In the genomic region with DNA sequence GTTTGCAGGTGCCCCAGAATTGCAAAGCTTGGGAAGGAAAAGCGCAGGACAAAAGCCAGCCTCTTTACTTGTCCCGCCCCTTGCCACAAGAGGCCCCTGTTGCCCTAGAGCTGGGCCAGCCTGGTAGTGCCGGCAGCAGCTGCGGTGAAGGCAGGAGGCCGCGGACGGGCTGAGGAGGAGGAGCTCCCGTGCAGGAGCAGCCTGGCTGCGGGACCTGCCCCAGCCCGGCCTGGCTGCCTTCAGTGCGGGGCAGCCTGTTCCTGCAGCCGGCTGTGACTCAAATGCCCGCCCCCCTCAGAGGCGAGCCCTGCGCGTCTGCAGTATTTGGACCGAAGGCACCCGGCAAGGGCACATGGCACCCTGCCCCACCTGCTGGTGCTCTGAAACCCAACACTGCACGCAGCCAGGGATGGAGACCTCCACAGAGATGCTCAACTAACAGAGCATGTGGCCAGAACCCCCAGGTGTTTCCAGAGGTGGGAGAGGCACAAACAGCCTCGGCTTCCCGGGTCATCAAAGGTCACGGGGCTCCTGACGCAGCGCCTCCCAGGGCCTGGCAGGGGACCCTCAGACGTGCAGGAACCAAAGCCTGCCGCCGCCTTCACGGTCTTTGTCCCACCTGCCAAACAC, we compare ENCODE assay signal across 8 cellular contexts. TPM values are rescaled to one million over a fixed set of nuclear protein-coding genes. Genes with fewer than 3 reads are reported as not detected.
A peak's percentile ranks its signal among the peaks of the same experiment; 100 is the strongest.
DNase-seq lines count a peak whose midpoint lies in the region; ATAC-seq, FAIRE-seq and TF ChIP-seq lines count a peak whose summit lies in the region.

No MANE protein-coding gene starts in this region.

- CTCF ChIA-PET in H1 (lab: Charles Lee; ENCODE audit: partially characterized antibody), result interaction anchor here (0.7 to 3.9 kb wide), 45 partner anchors 9 to 350 kb away, joined by 3 to 23 read pairs (median 4); no protein-coding TSS in a partner anchor

- TF ChIP-seq RAD21 in H1 (IDR thresholded peaks at IDR 0.05 in 1 of 2, conservative IDR thresholded peaks at IDR 0.05 in 1 of 2; ENCODE audit: low read depth in 2 of 2, low read length in 2 of 2), result peak; percentile 93

- H2BK12ac ChIP-seq in H1 (ENCODE audit: low read depth, low read length), result no peak overlapping the region

- no peak overlapping the region for H2BK15ac ChIP-seq in H1 (ENCODE audit: low read length)

- H3K36me3 Mint-ChIP-seq in memory B cell, result peaks cover 15% of the 10 kb centered on the region

- DNase-seq in GM06990 (ENCODE audit: extremely low read depth, insufficient read length) (no peak), LHCN-M2 (ENCODE audit: low read depth) (peak; percentile 79), H1 (ENCODE audit: low read depth in 1 of 2, low spot score in 2 of 2) (peak; percentile 82 to 87), memory B cell (ENCODE audit: low spot score in 2 of 2) (peak; percentile 70 to 78)
- peak; percentile 48 to 61 for DNase-seq in stimulated activated naive CD8-positive, alpha-beta T cell treated with anti-CD3 and anti-CD28 coated beads, Interleukin-15, amount 100 ng/mL, for 72 hours
- DNase-seq in NK-92 treated with Interleukin-12 subunit alpha and Interleukin-12 subunit beta, amount 100 ng/mL, for 24 hours (lab: John Stamatoyannopoulos, UW), result no peak

- H4K8ac ChIP-seq in H1 (ENCODE audit: extremely low read depth, insufficient read depth, low read length), result peak overlapping the region; percentile 72

- H4K5ac ChIP-seq in H1 (ENCODE audit: insufficient read length, low read depth, low read length), result no peak overlapping the region

- 40% methylated on average over 28 of the region's 28 CpGs; no CpG with 5 or more reads in 1 of the 2 experiments for WGBS in H1 (ENCODE audit: extremely low coverage in 1 of 2, insufficient coverage in 1 of 2, insufficient read length in 1 of 2, insufficient replicate concordance in 2 of 2, low coverage in 1 of 2, low lambda C conversion rate in 2 of 2, missing lambda C conversion rate in 1 of 2), 2 experiments

- peaks cover 6 to 18% of the 10 kb centered on the region in 2 experiments for H4K20me1 ChIP-seq in H1 (replicated peaks in 1 of 2; ENCODE audit: control insufficient read depth in 1 of 2, insufficient read depth in 2 of 2, low read length in 2 of 2)

- H3K27me3 Mint-ChIP-seq in memory B cell, result no peaks in the 10 kb centered on the region
- H3K27me3 Mint-ChIP-seq in stimulated activated naive CD8-positive, alpha-beta T cell treated with anti-CD3 and anti-CD28 coated beads, Interleukin-15, amount 100 ng/mL, for 72 hours, result no peaks in the 10 kb centered on the region

- H4K91ac ChIP-seq in H1 (replicated peaks; ENCODE audit: insufficient read length, low read length), result no peak overlapping the region

- no peak overlapping the region for H3K9ac ChIP-seq in H1 (replicated peaks in 1 of 4; ENCODE audit: extremely low read depth in 1 of 4, low read depth in 3 of 4, low read length in 3 of 4)

- H2AK5ac ChIP-seq in H1 (ENCODE audit: low read depth, low read length), result no peak overlapping the region

- peak overlapping the region in 1 of 2 experiments; percentile 42; a peak in 1 of 4 replicates for H3K4me2 ChIP-seq in H1 (ENCODE audit: insufficient read depth in 1 of 2, low read depth in 2 of 2, low read length in 2 of 2)

- peak overlapping the region; percentile 19 for H3K56ac ChIP-seq in H1 (replicated peaks; ENCODE audit: insufficient read length, low read depth, low read length)

- no peak overlapping the region for H3K23ac ChIP-seq in H1 (ENCODE audit: insufficient read length)

- 0 out of 2 replicates have a peak overlapping the region, but pooled peaks have one; percentile 15 for H2BK20ac ChIP-seq in H1 (ENCODE audit: low read length)

- peaks cover 0 to 11% (median 7%) of the 10 kb centered on the region in 4 experiments; a peak in 5 of 7 replicates for H3K4me1 ChIP-seq in H1 (replicated peaks in 1 of 4; ENCODE audit: control insufficient read depth in 3 of 4, insufficient read depth in 4 of 4, low read length in 3 of 4)

- H3K27me3 ChIP-seq in GM06990 (replicated peaks; ENCODE audit: control insufficient read depth, insufficient read depth, low read length) (no peaks in the 10 kb centered on the region), H1 (replicated peaks in 1 of 4; ENCODE audit: control insufficient read depth in 3 of 4, extremely low read depth in 1 of 4, insufficient read depth in 3 of 4, low read length in 3 of 4) (no peaks in the 10 kb centered on the region)

- peak; percentile 73 for ATAC-seq in GM21515 (IDR thresholded peaks at IDR 0.05; ENCODE audit: unreplicated experiment)
- ATAC-seq in memory B cell (ENCODE audit: low read depth), result peak; percentile 97
- ATAC-seq in stimulated activated naive CD8-positive, alpha-beta T cell treated with anti-CD3 and anti-CD28 coated beads, Interleukin-15, amount 100 ng/mL, for 72 hours, result peak; percentile 85

- no peaks in the 10 kb centered on the region for H3K9me3 ChIP-seq in H1 (ENCODE audit: insufficient read depth in 2 of 2, low read depth in 1 of 2, low read length in 1 of 2)

- H3K4me3 ChIP-seq in GM06990 (replicated peaks; ENCODE audit: low read depth, low read length) (no peak overlapping the region), H1 (ENCODE audit: extremely low read depth in 1 of 4, insufficient read depth in 2 of 4, low read depth in 3 of 4, low read length in 4 of 4) (no peak overlapping the region)

- TF ChIP-seq POLR2A in H1 (IDR thresholded peaks at IDR 0.05; ENCODE audit: control extremely low read depth in 1 of 2, low read depth in 2 of 2, low read length in 2 of 2), result no peak

- H3K4ac ChIP-seq in H1 (replicated peaks; ENCODE audit: insufficient read length, low read depth, low read length), result no peak overlapping the region

- H3K79me2 ChIP-seq in H1 (ENCODE audit: control insufficient read depth in 1 of 2, insufficient read depth in 2 of 2, low read length in 2 of 2), result no peaks in the 10 kb centered on the region

- no peak overlapping the region for H3K14ac ChIP-seq in H1 (ENCODE audit: insufficient read length)

- no peaks in the 10 kb centered on the region for H3K79me1 ChIP-seq in H1 (ENCODE audit: low read depth, low read length)

- no peak overlapping the region for H3K27ac Mint-ChIP-seq in memory B cell
- no peak overlapping the region for H3K27ac Mint-ChIP-seq in stimulated activated naive CD8-positive, alpha-beta T cell treated with anti-CD3 and anti-CD28 coated beads, Interleukin-15, amount 100 ng/mL, for 72 hours

- no peak overlapping the region for H3K18ac ChIP-seq in H1 (ENCODE audit: extremely low read depth, low read length)

- TF ChIP-seq EP300 in H1 (IDR thresholded peaks at IDR 0.05; ENCODE audit: borderline replicate concordance in 1 of 2, low read depth in 2 of 2, low read length in 2 of 2), result no peak

- POLR2A ChIA-PET in H1 (lab: Charles Lee; ENCODE audit: partially characterized antibody), result interaction anchor here (0.8 to 1.8 kb wide), 10 partner anchors 10 to 82 kb away, joined by 3 to 8 read pairs (median 3); partner anchors contain the start of gene NAXD

- no peaks in the 10 kb centered on the region for H3K9me3 Mint-ChIP-seq in memory B cell
- no peaks in the 10 kb centered on the region for H3K9me3 Mint-ChIP-seq in stimulated activated naive CD8-positive, alpha-beta T cell treated with anti-CD3 and anti-CD28 coated beads, Interleukin-15, amount 100 ng/mL, for 72 hours

- H3K27ac ChIP-seq in VCaP (peak overlapping the region; percentile 43), H1 (ENCODE audit: low read depth, low read length) (no peak overlapping the region)

- peaks cover 7% of the 10 kb centered on the region for H3K4me1 Mint-ChIP-seq in memory B cell
- H3K4me1 Mint-ChIP-seq in stimulated activated naive CD8-positive, alpha-beta T cell treated with anti-CD3 and anti-CD28 coated beads, Interleukin-15, amount 100 ng/mL, for 72 hours, result peaks cover 33% of the 10 kb centered on the region

- TF ChIP-seq CTCF in GM06990 (IDR thresholded peaks at IDR 0.05; ENCODE audit: insufficient read depth, low read length, poor library complexity, severe bottlenecking), result peak; percentile 35
- peak; percentile 98 for TF ChIP-seq CTCF in VCaP (conservative IDR thresholded peaks at IDR 0.05)
- peak in 2 of 3 experiments; percentile 83 to 85; a peak in 3 of 4 replicates for TF ChIP-seq CTCF in H1 (IDR thresholded peaks at IDR 0.05; ENCODE audit: control extremely low read depth in 1 of 3, insufficient read depth in 1 of 3, low read depth in 1 of 3, low read length in 3 of 3)

- no peak overlapping the region for H2BK120ac ChIP-seq in H1 (replicated peaks; ENCODE audit: low read depth, low read length)

- peak overlapping the region; percentile 7; the same call in 1 of the 2 replicates for H2BK5ac ChIP-seq in H1 (ENCODE audit: low read depth, low read length)

- peak overlapping the region; percentile 21 for H3K4me3 Mint-ChIP-seq in memory B cell
- H3K4me3 Mint-ChIP-seq in stimulated activated naive CD8-positive, alpha-beta T cell treated with anti-CD3 and anti-CD28 coated beads, Interleukin-15, amount 100 ng/mL, for 72 hours, result no peak overlapping the region

- peaks cover 29% of the 10 kb centered on the region for H3K36me3 ChIP-seq in GM06990 (ENCODE audit: control insufficient read depth, insufficient read depth, low read length)
- H3K36me3 ChIP-seq in H1 (ENCODE audit: control insufficient read depth in 2 of 4, insufficient read depth in 4 of 4, low read length in 3 of 4), result peaks cover 2 to 17% (median 13%) of the 10 kb centered on the region in 4 experiments; a peak in 6 of 8 replicates

- no peak for FAIRE-seq in H1 (lab: Jason Lieb, UNC)

- no peaks in the 10 kb centered on the region for H3K23me2 ChIP-seq in H1 (ENCODE audit: low read depth, low read length)

- H2AFZ ChIP-seq in H1 (ENCODE audit: low read length), result no peak overlapping the region

TF ChIP-seq in H1, 55 proteins besides CTCF, POLR2A, EP300 and RAD21 (continues in another document):
- TF ChIP-seq, protein P1, sequence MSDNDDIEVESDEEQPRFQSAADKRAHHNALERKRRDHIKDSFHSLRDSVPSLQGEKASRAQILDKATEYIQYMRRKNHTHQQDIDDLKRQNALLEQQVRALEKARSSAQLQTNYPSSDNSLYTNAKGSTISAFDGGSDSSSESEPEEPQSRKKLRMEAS (IDR thresholded peaks at IDR 0.05), result peak; percentile 83
- no peak for TF ChIP-seq SUZ12 (IDR thresholded peaks at IDR 0.05; ENCODE audit: low read length)
- TF ChIP-seq TAF1 (IDR thresholded peaks at IDR 0.05; ENCODE audit: low read depth, low read length), result peak; percentile 57
- peak; percentile 46; the same call in 1 of the 2 replicates for TF ChIP-seq GTF2F1 (IDR thresholded peaks at IDR 0.05; ENCODE audit: borderline replicate concordance, low read depth, low read length)
- no peak for TF ChIP-seq CHD2 (IDR thresholded peaks at IDR 0.05; ENCODE audit: low read length)

RNA-seq across cellular contexts. Expression of gene NAXD, which starts 29.7 kb away (rescaled TPM):
- 23.5 and 25.9 TPM in 2 replicates for total RNA-seq in LHCN-M2 (2014; rRNA removed)
- polyA plus RNA-seq in LHCN-M2 (2012), result 20.1 TPM
- 23.6 and 25.4 TPM in 2 replicates for total RNA-seq in H1 (2021; fragmentation: NEBNext Ultra II Directional; extraction: Animal tissue kit (Norgen Biotek cat#: 25700))
- polyA plus RNA-seq in H1 (2011; rRNA removed), result 35.5 and 38.2 TPM in 2 replicates
- polyA plus RNA-seq in H1 (2011; cell fraction: cytosol; rRNA removed), result 36.4 TPM
- polyA plus RNA-seq in H1 (2011; cell fraction: nucleus; rRNA removed), result 55.1 TPM
- polyA plus RNA-seq in H1 (2012, experiment 1 of 2), result 23.7 to 27.2 TPM (median 25.9 TPM) in 4 replicates
- polyA plus RNA-seq in H1 (2012, experiment 2 of 2), result 17.0 TPM
- polyA plus RNA-seq in H1 (2013, experiment 1 of 2), result 20.8 TPM
- 20.3 TPM for polyA plus RNA-seq in H1 (2013, experiment 2 of 2)
- polyA minus RNA-seq in H1 (2011; rRNA and poly(A)+ RNA removed), result 17.3 and 21.0 TPM in 2 replicates
- polyA minus RNA-seq in H1 (2011; cell fraction: cytosol; rRNA and poly(A)+ RNA removed), result 8.7 TPM
- 14.9 TPM for polyA minus RNA-seq in H1 (2011; cell fraction: nucleus; rRNA and poly(A)+ RNA removed)

Comparison
In these comparisons a context has a peak if more than half of its experiments do, and no peak if none do; other contexts are left out.
1. DNase-seq: peak in LHCN-M2 (single experiment), H1 (2 of 2), memory B cell (2 of 2) and stimulated activated naive CD8-positive, alpha-beta T cell treated with anti-CD3 and anti-CD28 coated beads, Interleukin-15, amount 100 ng/mL, for 72 hours (2 of 2); none in GM06990 (single experiment) and NK-92 treated with Interleukin-12 subunit alpha and Interleukin-12 subunit beta, amount 100 ng/mL, for 24 hours (single experiment).
2. CTCF ChIP-seq: peak in every context shown above with its lines; median percentile 98 in VCaP; 84 in H1; 35 in GM06990.
3. Peak in every context shown above with its lines, with median percentiles within 50 percentile points of each other: ATAC-seq.